In the genomic region with DNA sequence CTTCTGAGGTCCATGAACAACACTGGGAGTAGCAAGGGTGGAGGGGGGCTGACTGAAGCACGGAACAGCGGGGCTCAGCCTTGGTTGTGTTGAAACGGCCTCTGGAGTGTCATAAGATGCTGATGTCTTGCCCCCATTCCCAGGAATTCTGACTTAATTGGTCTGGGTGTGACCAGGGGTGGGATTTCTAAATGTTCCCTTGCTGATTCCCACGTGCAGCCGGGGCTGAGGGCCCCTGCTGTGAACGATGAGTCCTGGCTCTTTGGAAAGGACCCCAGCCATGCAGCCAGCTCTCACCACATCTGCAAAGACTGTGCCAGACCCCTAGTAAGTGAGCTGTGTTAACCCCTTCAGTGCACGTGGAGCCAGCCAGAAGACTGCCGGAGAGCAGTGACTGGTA, we compare ENCODE assay signal across 22 cellular contexts. TPM values are rescaled to one million over a fixed set of nuclear protein-coding genes. Genes with fewer than 3 reads are reported as not detected.
A peak's percentile ranks its signal among the peaks of the same experiment; 100 is the strongest.
DNase-seq lines count a peak whose midpoint lies in the region; ATAC-seq and TF ChIP-seq lines count a peak whose summit lies in the region.
"Had no signal": no experiment of that assay in that cellular context is flagged by ENCODE, and none has a peak within 500 bp of the region (broad histone marks: within the 10 kb centered on the region; RNA-seq: fewer than 3 reads in every experiment).

No MANE protein-coding gene starts in this region.

- no peak overlapping the region for H3K4me2 ChIP-seq in GM23338
- H3K4me2 ChIP-seq: A549 had no signal

- H3K36me3 Mint-ChIP-seq in GM23338 (ENCODE audit: low read depth) (no peaks in the 10 kb centered on the region), nephron (ENCODE audit: low read depth) (no peaks in the 10 kb centered on the region), T-cell (no peaks in the 10 kb centered on the region)

- no peaks in the 10 kb centered on the region for H3K27me3 ChIP-seq in GM23338 (ENCODE audit: insufficient read depth)
- H3K27me3 ChIP-seq in esophagus muscularis mucosa = no peaks in the 10 kb centered on the region
- H3K27me3 ChIP-seq in stomach smooth muscle (ENCODE audit: control insufficient read depth in 1 of 2, insufficient read depth in 2 of 2, low read length in 2 of 2) = no peaks in the 10 kb centered on the region
- H3K27me3 ChIP-seq in foreskin keratinocyte = no peaks in the 10 kb centered on the region
- H3K27me3 ChIP-seq: SJCRH30 had no signal

- H3K9ac ChIP-seq in stomach smooth muscle (ENCODE audit: low read length in 2 of 2) = no peak overlapping the region

- DNase-seq in GM23338 (ENCODE audit: low spot score) (no peak), esophagus muscularis mucosa (ENCODE audit: extremely low spot score) (no peak), GM10248 (ENCODE audit: extremely low spot score) (no peak), T-cell (no peak), foreskin keratinocyte (no peak)
- DNase-seq: AML-193; DMS53; HFFc6; NCI-H146; NCI-H226; NCI-H526 treated with DMSO at 0.1 percent for 48 hours; NK-92 treated with Interleukin-12 subunit alpha and Interleukin-12 subunit beta, amount 100 ng/mL, for 24 hours; OCI-M1; RPMI8226; SJCRH30 had no signal

- 76% methylated on average over 6 of the region's 8 CpGs for WGBS in esophagus muscularis mucosa

- H3K27ac ChIP-seq in GM23338 (ENCODE audit: low read depth) (no peak overlapping the region), esophagus muscularis mucosa (replicated peaks in 1 of 4) (peak overlapping the region; percentile 8 to 58 (median 48)), stomach smooth muscle (ENCODE audit: low read length) (peak overlapping the region; percentile 6), foreskin keratinocyte (no peak overlapping the region)
- H3K27ac ChIP-seq: SJCRH30 had no signal

- H3K9me2 ChIP-seq in GM23338 (ENCODE audit: insufficient read depth) = no peaks in the 10 kb centered on the region

- no peaks in the 10 kb centered on the region for H3F3A ChIP-seq in GM23338 (replicated peaks; ENCODE audit: low read depth)

- no peaks in the 10 kb centered on the region for H3K9me3 ChIP-seq in esophagus muscularis mucosa
- H3K9me3 ChIP-seq in stomach smooth muscle (ENCODE audit: control insufficient read depth in 2 of 2, low read length in 2 of 2) = no peaks in the 10 kb centered on the region
- H3K9me3 ChIP-seq: A549, SJCRH30 had no signal

- POLR2A ChIA-PET in GM10248 (lab: Yijun Ruan, JAX) (no interaction called here), T-cell (lab: Charles Lee) (interaction anchor here in 1 of 2 donors (0.6 kb wide), 1 partner anchor 174 kb away, joined by 3 read pairs; no protein-coding TSS in a partner anchor)

- H2AFZ ChIP-seq in GM23338 = no peak overlapping the region

- H3K79me2 ChIP-seq in GM23338 (replicated peaks; ENCODE audit: insufficient read depth) = no peaks in the 10 kb centered on the region

- no peaks in the 10 kb centered on the region for H4K20me1 ChIP-seq in GM23338 (replicated peaks; ENCODE audit: insufficient read depth)

- H3K4me3 Mint-ChIP-seq in GM23338 = no peak overlapping the region
- H3K4me3 Mint-ChIP-seq in nephron = no peak overlapping the region
- no peak overlapping the region for H3K4me3 Mint-ChIP-seq in T-cell
- H3K4me3 Mint-ChIP-seq: HFFc6 had no signal

- H3K36me3 ChIP-seq in GM23338 (ENCODE audit: insufficient read depth) = no peaks in the 10 kb centered on the region
- H3K36me3 ChIP-seq in esophagus muscularis mucosa = no peaks in the 10 kb centered on the region
- H3K36me3 ChIP-seq in stomach smooth muscle (ENCODE audit: control insufficient read depth in 2 of 2, insufficient read depth in 2 of 2, low read length in 2 of 2) = no peaks in the 10 kb centered on the region
- H3K36me3 ChIP-seq: SJCRH30 had no signal

- ATAC-seq in GM23338 (peak; percentile 26), HG02973 (IDR thresholded peaks at IDR 0.05; ENCODE audit: unreplicated experiment) (no peak), T-cell (replicated peaks in 1 of 4) (no peak), foreskin keratinocyte (no peak)
- ATAC-seq: A549, GM12878, K562 had no signal

- no peak overlapping the region for H3K27ac Mint-ChIP-seq in GM23338
- H3K27ac Mint-ChIP-seq in nephron = peak overlapping the region in 2 of 3 experiments; percentile 0 to 21
- no peak overlapping the region for H3K27ac Mint-ChIP-seq in T-cell
- H3K27ac Mint-ChIP-seq: HFFc6 had no signal

- no peak for TF ChIP-seq POLR2A in esophagus muscularis mucosa (IDR thresholded peaks at IDR 0.05; ENCODE audit: low read depth)

- H3K4me3 ChIP-seq in GM23338 (no peak overlapping the region), esophagus muscularis mucosa (no peak overlapping the region), stomach smooth muscle (ENCODE audit: low read length in 2 of 2) (no peak overlapping the region)
- H3K4me3 ChIP-seq: A549, GM12878, K562, SJCRH30 had no signal

- H3K4me1 Mint-ChIP-seq in GM23338 (peaks cover 29% of the 10 kb centered on the region), nephron (peaks cover 42% of the 10 kb centered on the region), T-cell (no peaks in the 10 kb centered on the region)

- no peak for TF ChIP-seq CTCF in GM23338 (conservative IDR thresholded peaks at IDR 0.05; ENCODE audit: low read depth in 2 of 2)
- TF ChIP-seq CTCF in esophagus muscularis mucosa (IDR thresholded peaks at IDR 0.05) = no peak
- TF ChIP-seq CTCF in nephron (IDR thresholded peaks at IDR 0.05; ENCODE audit: unreplicated experiment in 3 of 3) = no peak
- no peak for TF ChIP-seq CTCF in GM10248 (IDR thresholded peaks at IDR 0.05; ENCODE audit: control extremely low read depth, extremely low read depth, low read depth, missing control alignments)
- TF ChIP-seq CTCF in foreskin keratinocyte (conservative IDR thresholded peaks at IDR 0.05) = no peak

- no peaks in the 10 kb centered on the region; the same call in 2 of the 3 replicates for H3K9me3 Mint-ChIP-seq in GM23338
- H3K9me3 Mint-ChIP-seq in nephron = no peaks in the 10 kb centered on the region
- no peaks in the 10 kb centered on the region for H3K9me3 Mint-ChIP-seq in T-cell
- H3K9me3 Mint-ChIP-seq: HFFc6 had no signal

- TF ChIP-seq EP300 in esophagus muscularis mucosa (IDR thresholded peaks at IDR 0.05) = no peak

- intact Hi-C loops in esophagus muscularis mucosa (cut with DNase I) = no loop called here

- H3K4me1 ChIP-seq in GM23338 (ENCODE audit: insufficient read depth) (no peaks in the 10 kb centered on the region; the same call in 1 of the 2 replicates), esophagus muscularis mucosa (peaks cover 31 to 43% (median 38%) of the 10 kb centered on the region in 4 donors), stomach smooth muscle (ENCODE audit: control insufficient read depth, insufficient read depth, low read length) (peaks cover 29% of the 10 kb centered on the region), foreskin keratinocyte (peaks cover 12% of the 10 kb centered on the region)

- CTCF ChIA-PET in GM10248 (lab: Yijun Ruan, JAX) (interaction anchor here (0.7 kb wide), 1 partner anchor 28 kb away, joined by 3 read pairs; no protein-coding TSS in a partner anchor), T-cell (lab: Charles Lee) (no interaction called here)

- H3K27me3 Mint-ChIP-seq in GM23338 (ENCODE audit: insufficient read depth, low read depth, poor library complexity) (peaks cover 22% of the 10 kb centered on the region), nephron (ENCODE audit: low read depth) (peaks cover 6% of the 10 kb centered on the region), T-cell (no peaks in the 10 kb centered on the region)

TF ChIP-seq in GM23338, 12 proteins besides CTCF, POLR2A, EP300 and RAD21 (continues in another document):
- TF ChIP-seq JUNB (IDR thresholded peaks at IDR 0.05; ENCODE audit: unreplicated experiment) = no peak
- TF ChIP-seq POLR2AphosphoS5 (IDR thresholded peaks at IDR 0.05; ENCODE audit: low read depth) = no peak
- no peak for TF ChIP-seq EZH2phosphoT487 (IDR thresholded peaks at IDR 0.05; ENCODE audit: unreplicated experiment)

RNA-seq across cellular contexts. Expression of gene FAM50B, which starts 28.6 kb away (rescaled TPM):
- total RNA-seq in GM23338 (2014; rRNA removed; shearing (Covaris generic)) = 4.3 and 4.4 TPM in 2 replicates
- polyA plus RNA-seq in GM23338 (2016; fragmentation: Nextera tagmentation; extraction: Ambion mirVana) = 3.3 and 4.8 TPM in 2 replicates
- total RNA-seq in esophagus muscularis mucosa = 10 to 100 TPM; 12.5 to 26.6 (median 17.6) TPM
- 10 to 100 TPM in 3 of 5 donors, 1 to 10 TPM in 2; 2.3 to 14.9 (median 11.6) TPM for total RNA-seq in T-cell
- total RNA-seq in foreskin keratinocyte = 6.9 and 7.8 TPM in 2 replicates
- polyA plus RNA-seq in foreskin keratinocyte = 9.2 and 9.4 TPM in 2 replicates
- total RNA-seq: HT1080 had no signal

Comparison
In these comparisons a context has a peak if more than half of its experiments do, and no peak if none do; other contexts are left out.
1. H3K27ac ChIP-seq: peak in esophagus muscularis mucosa (4 of 4) and stomach smooth muscle (single experiment); none in GM23338 (single experiment) and foreskin keratinocyte (single experiment).
2. H3K27ac Mint-ChIP-seq: peak in nephron (2 of 3); none in GM23338 (single experiment) and T-cell (0 of 2).